Comparison of ENCODE assay signal across 4 cellular contexts in genomic region chr5:77501132-77501531, GRCh38. TPM values are rescaled to one million over a fixed set of nuclear protein-coding genes. Genes with fewer than 3 reads are reported as not detected.
A peak's percentile ranks its signal among the peaks of the same experiment; 100 is the strongest.
DNase-seq lines count a peak whose midpoint lies in the region; ATAC-seq, FAIRE-seq and TF ChIP-seq lines count a peak whose summit lies in the region.
"Not testable (repeated sequence)": the region's sequence is repeated elsewhere in the genome, so short reads cannot be mapped to it uniquely, and the experiment has no call there.

No MANE protein-coding gene starts in this region.

- POLR2A ChIA-PET in HepG2 (lab: Yijun Ruan, JAX), result not testable (repeated sequence)

- ATAC-seq in GM23338, HepG2, upper lobe of right lung: not testable (repeated sequence)

- WGBS in HepG2 (ENCODE audit: low lambda C conversion rate), result 0% methylated on average over 4 of the region's 9 CpGs

- not testable (repeated sequence) for H3K79me2 ChIP-seq in GM23338 (replicated peaks; ENCODE audit: insufficient read depth); HepG2 (ENCODE audit: insufficient read depth, low read length)

- not testable (repeated sequence) for H3K27ac Mint-ChIP-seq in GM23338

- not testable (repeated sequence) for H3K9me3 Mint-ChIP-seq in GM23338

- not testable (repeated sequence) for H3K27me3 Mint-ChIP-seq in GM23338 (ENCODE audit: insufficient read depth, low read depth, poor library complexity)

- not testable (repeated sequence) for DNase-seq in GM23338 (ENCODE audit: low spot score); HepG2 (ENCODE audit: low spot score)
- DNase-seq in kidney, result peak; percentile 51
- peak; percentile 41 for DNase-seq in upper lobe of right lung

- not testable (repeated sequence) for H4K20me1 ChIP-seq in GM23338 (replicated peaks; ENCODE audit: insufficient read depth); HepG2 (ENCODE audit: insufficient read depth, low read length)

- H3F3A ChIP-seq in GM23338 (replicated peaks; ENCODE audit: low read depth), result not testable (repeated sequence)

- H3K9ac ChIP-seq in kidney (ENCODE audit: low read length in 2 of 2); HepG2 (ENCODE audit: insufficient read depth, low read depth, low read length): not testable (repeated sequence)

- FAIRE-seq in kidney (lab: Jason Lieb, UNC); HepG2 (lab: Jason Lieb, UNC): not testable (repeated sequence)

- H3K27ac ChIP-seq in GM23338 (ENCODE audit: low read depth); kidney (ENCODE audit: low read depth in 2 of 2, low read length in 2 of 2); HepG2 (ENCODE audit: extremely low read length, insufficient read depth, low read length); upper lobe of right lung: not testable (repeated sequence)

- H3K4me3 Mint-ChIP-seq in GM23338, result not testable (repeated sequence)

- CTCF ChIA-PET in HepG2 (lab: Yijun Ruan, JAX; ENCODE audit: low intra/inter-chr PET ratio, low total read pairs), result not testable (repeated sequence)

- not testable (repeated sequence) for TF ChIP-seq RAD21 in HepG2 (CRISPR knock-in tag; IDR thresholded peaks at IDR 0.05)

- H3K36me3 Mint-ChIP-seq in GM23338 (ENCODE audit: low read depth), result not testable (repeated sequence)

- H3K4me2 ChIP-seq in GM23338, result not testable (repeated sequence)
- H3K4me2 ChIP-seq in HepG2 (ENCODE audit: low read depth, low read length), result peak overlapping the region; percentile 46

- not testable (repeated sequence) for H3K9me2 ChIP-seq in GM23338 (ENCODE audit: insufficient read depth)

- not testable (repeated sequence) for H3K4me1 ChIP-seq in GM23338 (ENCODE audit: insufficient read depth); kidney (ENCODE audit: control insufficient read depth in 1 of 2, insufficient read depth in 1 of 2, low read depth in 1 of 2, low read length in 2 of 2); HepG2 (ENCODE audit: insufficient read depth, low read length); upper lobe of right lung

- BruUV-seq in HepG2 (replicated peaks; lab: Mats Ljungman, UMichigan), result not testable (repeated sequence)

- TF ChIP-seq CTCF in GM23338 (conservative IDR thresholded peaks at IDR 0.05; ENCODE audit: low read depth in 2 of 2); kidney (IDR thresholded peaks at IDR 0.05; ENCODE audit: borderline replicate concordance, extremely low read depth, insufficient read depth); HepG2 (CRISPR knock-in tag; IDR thresholded peaks at IDR 0.05); upper lobe of right lung (IDR thresholded peaks at IDR 0.05): not testable (repeated sequence)

- in situ Hi-C loops in HepG2 (cut with HindIII; ENCODE audit: extremely low pct_ligation_motif_present, low pct_unique_long_range_greater_than_20kb), result not testable (repeated sequence)

- H3K36me3 ChIP-seq in GM23338 (ENCODE audit: insufficient read depth); kidney (ENCODE audit: control insufficient read depth in 1 of 2, insufficient read depth in 2 of 2, low read length in 2 of 2); HepG2 (replicated peaks in 1 of 2; ENCODE audit: control insufficient read depth in 1 of 2, insufficient read depth in 2 of 2, low read length in 2 of 2); upper lobe of right lung: not testable (repeated sequence)

- H3K4me1 Mint-ChIP-seq in GM23338, result not testable (repeated sequence)

- not testable (repeated sequence) for H3K27me3 ChIP-seq in GM23338 (ENCODE audit: insufficient read depth); HepG2 (ENCODE audit: control insufficient read depth in 1 of 2, insufficient read depth in 2 of 2, low read length in 2 of 2); upper lobe of right lung

- TF ChIP-seq POLR2A in HepG2 (IDR thresholded peaks at IDR 0.05; ENCODE audit: insufficient read depth in 1 of 2, low read depth in 2 of 2, low read length in 2 of 2), result not testable (repeated sequence)

- intact Hi-C loops in kidney (cut with DNase I); HepG2 (cut with micrococcal nuclease; ENCODE audit: unreplicated experiment); upper lobe of right lung (cut with DNase I): not testable (repeated sequence)

- TF ChIP-seq EP300 in HepG2 (IDR thresholded peaks at IDR 0.05; ENCODE audit: low read depth in 2 of 2, low read length in 2 of 2); HepG2 (CRISPR knock-in tag; IDR thresholded peaks at IDR 0.05; ENCODE audit: borderline replicate concordance): not testable (repeated sequence)

- 0 out of 2 replicates have a peak overlapping the region, but pooled peaks have one; percentile 28 for H2AFZ ChIP-seq in GM23338
- H2AFZ ChIP-seq in HepG2 (ENCODE audit: low read length), result not testable (repeated sequence)

- not testable (repeated sequence) for H3K9me3 ChIP-seq in kidney (ENCODE audit: control insufficient read depth in 1 of 2, low read length in 2 of 2); HepG2 (ENCODE audit: low read length); upper lobe of right lung

- H3K4me3 ChIP-seq in GM23338; kidney (ENCODE audit: low read length in 2 of 2); upper lobe of right lung: not testable (repeated sequence)
- H3K4me3 ChIP-seq in HepG2 (replicated peaks in 1 of 3; ENCODE audit: insufficient read depth in 1 of 3, low read depth in 2 of 3, low read length in 3 of 3), result peak overlapping the region in 2 of 3 experiments; percentile 36 to 37; a peak in 2 of 6 replicates

TF ChIP-seq in HepG2, 621 proteins besides CTCF, POLR2A, EP300 and RAD21:
- TF ChIP-seq RBAK (CRISPR knock-in tag; IDR thresholded peaks at IDR 0.05) (peak; percentile 87), ZMYM3 (CRISPR knock-in tag; IDR thresholded peaks at IDR 0.05) (0 out of 2 replicates have a peak, but pooled peaks have one; percentile 14)

RNA-seq across cellular contexts. Expression of gene WDR41, which starts 9.0 kb away (rescaled TPM):
- total RNA-seq in GM23338 (2014; rRNA removed; shearing (Covaris generic)), result 40.4 and 58.1 TPM in 2 replicates
- 18.0 and 19.1 TPM in 2 replicates for polyA plus RNA-seq in GM23338 (2016; fragmentation: Nextera tagmentation; extraction: Ambion mirVana)
- 45.2 TPM for total RNA-seq in kidney
- polyA plus RNA-seq in kidney (ENCODE audit: insufficient read depth, low read depth, low replicate concordance), result 16.0 TPM
- total RNA-seq in HepG2 (2016; rRNA removed; fragmentation: Illumina TruSeq; extraction: Trizol), result 39.3 and 52.8 TPM in 2 replicates
- 30.5 and 31.6 TPM in 2 replicates for total RNA-seq in HepG2 (2016; cell fraction: cytosol; rRNA removed; fragmentation: Illumina TruSeq; extraction: Trizol; ENCODE audit: low read depth)
- total RNA-seq in HepG2 (2016; cell fraction: insoluble cytoplasmic fraction; rRNA removed; fragmentation: Illumina TruSeq; extraction: Trizol), result 41.1 and 50.2 TPM in 2 replicates
- total RNA-seq in HepG2 (2016; cell fraction: membrane; rRNA removed; fragmentation: Illumina TruSeq; extraction: Trizol), result 22.4 and 24.4 TPM in 2 replicates
- total RNA-seq in HepG2 (2016; cell fraction: nucleus; rRNA removed; fragmentation: Illumina TruSeq; extraction: Trizol), result 23.6 and 25.8 TPM in 2 replicates
- 17.9 and 18.9 TPM in 2 replicates for polyA plus RNA-seq in HepG2 (2011; rRNA removed)
- polyA plus RNA-seq in HepG2 (2011; cell fraction: cytosol; rRNA removed), result 11.8 and 17.2 TPM in 2 replicates
- polyA plus RNA-seq in HepG2 (2011; cell fraction: nucleus; rRNA removed), result 10.5 and 11.5 TPM in 2 replicates
- 20.3 TPM in 2 replicates for polyA plus RNA-seq in HepG2 (2012)
- 7.4 and 8.6 TPM in 2 replicates for polyA plus RNA-seq in HepG2 (2016; cell fraction: cytosol; fragmentation: Illumina TruSeq; extraction: Trizol; ENCODE audit: low read depth)
- polyA plus RNA-seq in HepG2 (2016; cell fraction: insoluble cytoplasmic fraction; fragmentation: Illumina TruSeq; extraction: Trizol; ENCODE audit: low read depth), result 39.8 and 47.6 TPM in 2 replicates
- polyA plus RNA-seq in HepG2 (2016; cell fraction: membrane; fragmentation: Illumina TruSeq; extraction: Trizol; ENCODE audit: low read depth), result 10.2 and 11.6 TPM in 2 replicates
- polyA plus RNA-seq in HepG2 (2016; cell fraction: nucleus; fragmentation: Illumina TruSeq; extraction: Trizol; ENCODE audit: insufficient read depth, low read depth), result 19.2 and 29.6 TPM in 2 replicates
- 14.5 and 23.5 TPM in 2 replicates for polyA minus RNA-seq in HepG2 (2011; rRNA and poly(A)+ RNA removed; ENCODE audit: low replicate concordance)
- 18.2 and 19.1 TPM in 2 replicates for polyA minus RNA-seq in HepG2 (2011; cell fraction: cytosol; rRNA and poly(A)+ RNA removed)
- 44.9 and 53.0 TPM in 2 replicates for polyA minus RNA-seq in HepG2 (2011; cell fraction: nucleus; rRNA and poly(A)+ RNA removed)
- total RNA-seq in upper lobe of right lung, result 35.7 TPM
